19 cellular contexts compared by ENCODE assay signal in the genomic region with DNA sequence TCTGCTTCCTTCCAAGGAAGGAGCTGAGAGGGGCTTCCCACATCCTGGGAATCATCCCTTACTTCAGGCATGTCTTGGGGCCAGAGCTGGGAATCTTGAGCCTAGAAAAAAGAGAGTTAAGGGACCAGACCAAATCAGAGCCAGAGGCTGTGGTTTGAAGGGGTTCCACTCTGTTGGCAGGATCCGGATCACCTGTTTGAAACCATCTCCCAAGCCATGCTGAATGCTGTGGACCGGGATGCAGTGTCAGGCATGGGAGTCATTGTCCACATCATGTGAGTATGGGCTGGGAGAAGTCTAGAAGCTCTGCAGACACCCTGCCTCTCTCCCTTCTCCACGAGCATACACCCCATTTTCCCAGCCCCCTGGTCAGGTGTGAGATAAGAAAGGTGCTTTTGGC. TPM values are rescaled to one million over a fixed set of nuclear protein-coding genes. Genes with fewer than 3 reads are reported as not detected.
DNase-seq lines count a peak whose midpoint lies in the region; ATAC-seq and TF ChIP-seq lines count a peak whose summit lies in the region.
"Had no signal": no experiment of that assay in that cellular context is flagged by ENCODE, and none has a peak within 500 bp of the region (broad histone marks: within the 10 kb centered on the region; RNA-seq: fewer than 3 reads in every experiment).

No MANE protein-coding gene starts in this region.

- H3K27ac ChIP-seq in GM23248 = no peak overlapping the region
- H3K27ac ChIP-seq: HL-60, SJSA1 had no signal

- H3K27me3 ChIP-seq in GM23248 (replicated peaks; ENCODE audit: insufficient read depth) = no peaks in the 10 kb centered on the region
- H3K27me3 ChIP-seq: SJSA1 had no signal

- ATAC-seq in activated CD8-positive, alpha-beta T cell treated with anti-CD3 and anti-CD28 coated beads, Interleukin-2, amount 10 ng/mL, durations not matched to agents 7 days and 5 days = no peak
- no peak for ATAC-seq in stimulated activated effector memory CD8-positive, alpha-beta T cell treated with anti-CD3 and anti-CD28 coated beads, Interleukin-12 subunit alpha, Interleukin-12 subunit beta, amount 100 ng/mL, for 72 hours

- no peaks in the 10 kb centered on the region for H3K9me3 Mint-ChIP-seq in activated naive CD4-positive, alpha-beta T cell treated with anti-CD3 and anti-CD28 coated beads, Interleukin-2, amount 50 U/mL, for 24 hours
- H3K9me3 Mint-ChIP-seq in HFFc6 = no peaks in the 10 kb centered on the region
- no peaks in the 10 kb centered on the region for H3K9me3 Mint-ChIP-seq in activated CD8-positive, alpha-beta T cell treated with anti-CD3 and anti-CD28 coated beads, Interleukin-2, amount 10 ng/mL, durations not matched to agents 7 days and 5 days (ENCODE audit: insufficient read depth)
- no peaks in the 10 kb centered on the region for H3K9me3 Mint-ChIP-seq in stimulated activated effector memory CD8-positive, alpha-beta T cell treated with anti-CD3 and anti-CD28 coated beads, Interleukin-12 subunit alpha, Interleukin-12 subunit beta, amount 100 ng/mL, for 72 hours
- H3K9me3 Mint-ChIP-seq: CD8-positive, alpha-beta T cell; H9 had no signal

- TF ChIP-seq CTCF in HFFc6 (IDR thresholded peaks at IDR 0.05) = no peak

- peaks cover 32% of the 10 kb centered on the region for H3F3A ChIP-seq in GM23248 (ENCODE audit: insufficient read depth)

- H3K36me3 ChIP-seq in GM23248 (ENCODE audit: low read depth) = peaks cover 34% of the 10 kb centered on the region; the same call in 1 of the 2 replicates

- H3K36me3 Mint-ChIP-seq in activated naive CD4-positive, alpha-beta T cell treated with anti-CD3 and anti-CD28 coated beads, Interleukin-2, amount 50 U/mL, for 24 hours = peaks cover 17% of the 10 kb centered on the region
- peaks cover 48% of the 10 kb centered on the region for H3K36me3 Mint-ChIP-seq in HFFc6 (ENCODE audit: low read depth)
- peaks cover 65% of the 10 kb centered on the region for H3K36me3 Mint-ChIP-seq in activated CD8-positive, alpha-beta T cell treated with anti-CD3 and anti-CD28 coated beads, Interleukin-2, amount 10 ng/mL, durations not matched to agents 7 days and 5 days (ENCODE audit: low read depth)
- peaks cover 100% of the 10 kb centered on the region for H3K36me3 Mint-ChIP-seq in stimulated activated effector memory CD8-positive, alpha-beta T cell treated with anti-CD3 and anti-CD28 coated beads, Interleukin-12 subunit alpha, Interleukin-12 subunit beta, amount 100 ng/mL, for 72 hours

- no peaks in the 10 kb centered on the region for H3K4me1 ChIP-seq in GM23248 (ENCODE audit: insufficient read depth)
- H3K4me1 ChIP-seq: SJSA1 had no signal

- POLR2A ChIA-PET in activated CD8-positive, alpha-beta T cell treated with anti-CD3 and anti-CD28 coated beads, Interleukin-2, amount 10 ng/mL, durations not matched to agents 7 days and 5 days (lab: Charles Lee) = interaction anchor here (1.0 to 1.4 kb wide), 2 partner anchors 9 to 10 kb away, joined by 3 to 4 read pairs; partner anchors contain the start of gene PSMB3

- WGBS in GM23248 (ENCODE audit: low coverage in 1 of 2, low lambda C conversion rate in 2 of 2, missing lambda C conversion rate in 2 of 2), 2 experiments = 89 to 100% methylated on average over 3 of the region's 3 CpGs

- H3K4me2 ChIP-seq in GM23248 (ENCODE audit: unreplicated experiment) = no peak overlapping the region

- H2AFZ ChIP-seq in GM23248 = no peak overlapping the region

- H3K4me1 Mint-ChIP-seq in activated naive CD4-positive, alpha-beta T cell treated with anti-CD3 and anti-CD28 coated beads, Interleukin-2, amount 50 U/mL, for 24 hours = peaks cover 13% of the 10 kb centered on the region
- no peaks in the 10 kb centered on the region for H3K4me1 Mint-ChIP-seq in HFFc6 (ENCODE audit: low read depth)
- peaks cover 26% of the 10 kb centered on the region for H3K4me1 Mint-ChIP-seq in activated CD8-positive, alpha-beta T cell treated with anti-CD3 and anti-CD28 coated beads, Interleukin-2, amount 10 ng/mL, durations not matched to agents 7 days and 5 days (ENCODE audit: low read depth)
- H3K4me1 Mint-ChIP-seq in stimulated activated effector memory CD8-positive, alpha-beta T cell treated with anti-CD3 and anti-CD28 coated beads, Interleukin-12 subunit alpha, Interleukin-12 subunit beta, amount 100 ng/mL, for 72 hours = peaks cover 22% of the 10 kb centered on the region
- H3K4me1 Mint-ChIP-seq: H9 had no signal

- no peak overlapping the region for H3K9ac ChIP-seq in GM23248

- CTCF ChIA-PET in activated CD8-positive, alpha-beta T cell treated with anti-CD3 and anti-CD28 coated beads, Interleukin-2, amount 10 ng/mL, durations not matched to agents 7 days and 5 days (lab: Charles Lee) = interaction anchor here (0.6 to 2.3 kb wide), 19 partner anchors 9 to 474 kb away, joined by 3 to 6 read pairs (median 4); partner anchors contain the start of genes CWC25, LASP1NB and PSMB3

- H3K79me2 ChIP-seq in GM23248 (ENCODE audit: insufficient read depth) = peaks cover 20% of the 10 kb centered on the region

- no peak for DNase-seq in activated naive CD4-positive, alpha-beta T cell (lab: John Stamatoyannopoulos, UW)
- no peak for DNase-seq in HFFc6
- DNase-seq in activated CD8-positive, alpha-beta T cell treated with anti-CD3 and anti-CD28 coated beads, Interleukin-2, amount 10 ng/mL, durations not matched to agents 7 days and 5 days = no peak
- DNase-seq in stimulated activated effector memory CD8-positive, alpha-beta T cell treated with anti-CD3 and anti-CD28 coated beads, Interleukin-12 subunit alpha, Interleukin-12 subunit beta, amount 100 ng/mL, for 72 hours (ENCODE audit: low spot score in 2 of 2) = no peak
- DNase-seq in GM23248 = no peak
- no peak for DNase-seq in cerebellar cortex (ENCODE audit: low spot score)
- DNase-seq: C1 segment of cervical spinal cord, NCI-H1092, NCI-H1436 treated with DMSO at 0.1 percent for 48 hours, NCI-H2029, NCI-H2227 treated with DMSO at 0.1 percent for 48 hours, NCI-H510A treated with DMSO at 0.1 percent for 48 hours, NCI-H748 treated with DMSO at 0.1 percent for 48 hours had no signal

- H3K9me2 ChIP-seq in GM23248 (ENCODE audit: insufficient read depth) = no peaks in the 10 kb centered on the region

- no peak overlapping the region for H3K4me3 Mint-ChIP-seq in activated naive CD4-positive, alpha-beta T cell treated with anti-CD3 and anti-CD28 coated beads, Interleukin-2, amount 50 U/mL, for 24 hours
- H3K4me3 Mint-ChIP-seq in HFFc6 = no peak overlapping the region
- H3K4me3 Mint-ChIP-seq in activated CD8-positive, alpha-beta T cell treated with anti-CD3 and anti-CD28 coated beads, Interleukin-2, amount 10 ng/mL, durations not matched to agents 7 days and 5 days = no peak overlapping the region
- H3K4me3 Mint-ChIP-seq in stimulated activated effector memory CD8-positive, alpha-beta T cell treated with anti-CD3 and anti-CD28 coated beads, Interleukin-12 subunit alpha, Interleukin-12 subunit beta, amount 100 ng/mL, for 72 hours = no peak overlapping the region
- H3K4me3 Mint-ChIP-seq: CD8-positive, alpha-beta T cell had no signal

- H3K4me3 ChIP-seq in GM23248 = no peak overlapping the region
- H3K4me3 ChIP-seq: GM12878, SJSA1 had no signal

- no peaks in the 10 kb centered on the region for H3K27me3 Mint-ChIP-seq in activated naive CD4-positive, alpha-beta T cell treated with anti-CD3 and anti-CD28 coated beads, Interleukin-2, amount 50 U/mL, for 24 hours
- no peaks in the 10 kb centered on the region; the same call in 1 of the 2 replicates for H3K27me3 Mint-ChIP-seq in HFFc6 (ENCODE audit: insufficient read depth)
- no peaks in the 10 kb centered on the region for H3K27me3 Mint-ChIP-seq in activated CD8-positive, alpha-beta T cell treated with anti-CD3 and anti-CD28 coated beads, Interleukin-2, amount 10 ng/mL, durations not matched to agents 7 days and 5 days (ENCODE audit: low read depth)

- no peaks in the 10 kb centered on the region for H4K20me1 ChIP-seq in GM23248 (ENCODE audit: insufficient read depth)

- H3K27ac Mint-ChIP-seq in activated naive CD4-positive, alpha-beta T cell treated with anti-CD3 and anti-CD28 coated beads, Interleukin-2, amount 50 U/mL, for 24 hours = peak overlapping the region; percentile 51
- H3K27ac Mint-ChIP-seq in HFFc6 = peak overlapping the region; percentile 28; the same call in 1 of the 2 replicates
- peak overlapping the region; percentile 62 for H3K27ac Mint-ChIP-seq in activated CD8-positive, alpha-beta T cell treated with anti-CD3 and anti-CD28 coated beads, Interleukin-2, amount 10 ng/mL, durations not matched to agents 7 days and 5 days
- peak overlapping the region; percentile 89 for H3K27ac Mint-ChIP-seq in stimulated activated effector memory CD8-positive, alpha-beta T cell treated with anti-CD3 and anti-CD28 coated beads, Interleukin-12 subunit alpha, Interleukin-12 subunit beta, amount 100 ng/mL, for 72 hours

- in situ Hi-C loops in GM23248 (cut with MboI) = no loop called here

- H3K9me3 ChIP-seq in GM23248 (ENCODE audit: low read depth) = no peaks in the 10 kb centered on the region
- H3K9me3 ChIP-seq: SJSA1 had no signal

RNA-seq across cellular contexts. Expression of gene PSMB3, which starts 9.7 kb away (rescaled TPM):
- total RNA-seq in HFFc6 (2021; fragmentation: NEBNext Ultra II Directional; extraction: Animal tissue kit (Norgen Biotek cat#: 25700)) = 100 to 1,000 TPM; 232 to 273 (median 253) TPM
- total RNA-seq in activated CD8-positive, alpha-beta T cell treated with anti-CD3 and anti-CD28 coated beads, Interleukin-2, amount 10 ng/mL, durations not matched to agents 7 days and 5 days = 100 to 1,000 TPM; 251 to 252 TPM
- total RNA-seq in GM23248 (2014; rRNA removed; shearing (Covaris generic)) = 149 and 227 TPM in 2 replicates
- 308 and 310 TPM in 2 replicates for polyA plus RNA-seq in GM23248 (2016; fragmentation: Nextera tagmentation; extraction: Ambion mirVana)

RNA-seq across cellular contexts. Expression of gene PCGF2, which starts 14.1 kb away (rescaled TPM):
- 10 to 100 TPM; 59.7 to 73.5 (median 69.0) TPM for total RNA-seq in HFFc6 (2021; fragmentation: NEBNext Ultra II Directional; extraction: Animal tissue kit (Norgen Biotek cat#: 25700))
- total RNA-seq in activated CD8-positive, alpha-beta T cell treated with anti-CD3 and anti-CD28 coated beads, Interleukin-2, amount 10 ng/mL, durations not matched to agents 7 days and 5 days = under 1 TPM; 0.63 to 0.70 TPM
- 3.5 and 3.8 TPM in 2 replicates for total RNA-seq in GM23248 (2014; rRNA removed; shearing (Covaris generic))
- 4.6 and 5.5 TPM in 2 replicates for polyA plus RNA-seq in GM23248 (2016; fragmentation: Nextera tagmentation; extraction: Ambion mirVana)
- total RNA-seq: CD8-positive, alpha-beta T cell had no signal

RNA-seq across cellular contexts. Expression of gene CISD3, which starts 32.1 kb away (rescaled TPM):
- total RNA-seq in HFFc6 (2021; fragmentation: NEBNext Ultra II Directional; extraction: Animal tissue kit (Norgen Biotek cat#: 25700)) = 10 to 100 TPM; 35.0 to 38.7 (median 36.6) TPM
- total RNA-seq in activated CD8-positive, alpha-beta T cell treated with anti-CD3 and anti-CD28 coated beads, Interleukin-2, amount 10 ng/mL, durations not matched to agents 7 days and 5 days = 10 to 100 TPM; 48.2 to 56.1 TPM
- 6.1 and 7.2 TPM in 2 replicates for total RNA-seq in GM23248 (2014; rRNA removed; shearing (Covaris generic))
- 44.6 and 49.9 TPM in 2 replicates for polyA plus RNA-seq in GM23248 (2016; fragmentation: Nextera tagmentation; extraction: Ambion mirVana)

RNA-seq across cellular contexts. Expression of gene PIP4K2B, which starts 37.1 kb away (rescaled TPM):
- 10 to 100 TPM; 48.7 to 61.8 (median 55.5) TPM for total RNA-seq in HFFc6 (2021; fragmentation: NEBNext Ultra II Directional; extraction: Animal tissue kit (Norgen Biotek cat#: 25700))
- total RNA-seq in activated CD8-positive, alpha-beta T cell treated with anti-CD3 and anti-CD28 coated beads, Interleukin-2, amount 10 ng/mL, durations not matched to agents 7 days and 5 days = 10 to 100 TPM; 49.9 to 51.4 TPM
- total RNA-seq in GM23248 (2014; rRNA removed; shearing (Covaris generic)) = 43.6 and 65.8 TPM in 2 replicates
- polyA plus RNA-seq in GM23248 (2016; fragmentation: Nextera tagmentation; extraction: Ambion mirVana) = 12.8 and 13.4 TPM in 2 replicates

RNA-seq across cellular contexts. Expression of gene MLLT6, which starts 57.2 kb away (rescaled TPM):
- 10 to 100 TPM; 26.5 to 31.5 (median 30.2) TPM for total RNA-seq in HFFc6 (2021; fragmentation: NEBNext Ultra II Directional; extraction: Animal tissue kit (Norgen Biotek cat#: 25700))
- total RNA-seq in activated CD8-positive, alpha-beta T cell treated with anti-CD3 and anti-CD28 coated beads, Interleukin-2, amount 10 ng/mL, durations not matched to agents 7 days and 5 days = 100 to 1,000 TPM; 211 to 219 TPM
- total RNA-seq in GM23248 (2014; rRNA removed; shearing (Covaris generic)) = 13.5 and 18.9 TPM in 2 replicates
- 2.4 and 3.1 TPM in 2 replicates for polyA plus RNA-seq in GM23248 (2016; fragmentation: Nextera tagmentation; extraction: Ambion mirVana)

Comparison
In these comparisons a context has a peak if more than half of its experiments do, and no peak if none do; other contexts are left out.
1. H3K27ac Mint-ChIP-seq: peak in every context shown above with its lines; median percentile 89 in stimulated activated effector memory CD8-positive, alpha-beta T cell treated with anti-CD3 and anti-CD28 coated beads, Interleukin-12 subunit alpha, Interleukin-12 subunit beta, amount 100 ng/mL, for 72 hours; 62 in activated CD8-positive, alpha-beta T cell treated with anti-CD3 and anti-CD28 coated beads, Interleukin-2, amount 10 ng/mL, durations not matched to agents 7 days and 5 days; 51 in activated naive CD4-positive, alpha-beta T cell treated with anti-CD3 and anti-CD28 coated beads, Interleukin-2, amount 50 U/mL, for 24 hours; 28 in HFFc6.
2. RNA of gene PCGF2, which starts 14.1 kb away (total RNA-seq): 59.7 to 73.5 TPM in HFFc6; 3.5 to 3.8 TPM in GM23248 and 0.63 to 0.70 TPM in activated CD8-positive, alpha-beta T cell treated with anti-CD3 and anti-CD28 coated beads, Interleukin-2, amount 10 ng/mL, durations not matched to agents 7 days and 5 days; every median in the first group is over 10 times any median in the second.